In the genomic region with DNA sequence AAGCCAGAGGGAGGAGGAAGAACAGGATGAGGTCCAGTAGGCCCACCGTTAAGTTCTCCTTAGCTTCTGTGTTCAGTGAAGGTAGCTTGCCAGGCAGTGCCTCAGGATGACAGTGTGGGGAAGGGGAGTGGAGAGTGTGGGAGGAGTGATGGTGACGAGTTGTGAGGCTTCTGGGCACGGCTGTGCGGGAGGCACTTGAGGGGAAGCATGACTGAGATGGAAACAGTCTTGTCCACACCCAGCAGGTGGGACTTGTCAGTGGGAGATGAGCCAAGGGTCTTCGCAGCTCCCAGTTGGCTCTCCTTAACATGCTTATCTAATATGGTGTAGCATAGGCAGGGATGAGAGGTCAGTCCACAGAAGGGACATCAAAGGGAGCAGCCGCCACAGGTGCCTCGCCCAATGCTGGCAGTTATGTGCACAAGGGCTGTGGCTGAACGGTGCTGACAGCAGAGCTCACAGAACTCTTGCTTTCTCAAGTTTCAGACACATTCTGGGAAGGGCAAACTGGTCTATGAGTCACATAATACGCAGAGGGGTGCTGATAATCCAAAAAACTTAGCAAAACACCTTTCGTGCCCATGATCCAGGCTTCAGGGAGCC, we compare ENCODE assay signal across 15 cellular contexts. TPM values are rescaled to one million over a fixed set of nuclear protein-coding genes. Genes with fewer than 3 reads are reported as not detected.
DNase-seq lines count a peak whose midpoint lies in the region; ATAC-seq and TF ChIP-seq lines count a peak whose summit lies in the region.
"Had no signal": no experiment of that assay in that cellular context is flagged by ENCODE, and none has a peak within 500 bp of the region (broad histone marks: within the 10 kb centered on the region; RNA-seq: fewer than 3 reads in every experiment).

No MANE protein-coding gene starts in this region.

- 0 out of 2 replicates have a peak overlapping the region, but pooled peaks have one; percentile 6 for H3K56ac ChIP-seq in IMR-90 (ENCODE audit: extremely low read depth, insufficient read depth, low read length)

- no peak overlapping the region for H4K8ac ChIP-seq in IMR-90 (ENCODE audit: low read depth in 2 of 2, low read length in 2 of 2)
- no peak overlapping the region for H4K8ac ChIP-seq in neuronal stem cell (ENCODE audit: low read depth, low read length)

- H3K9me1 ChIP-seq in IMR-90 (ENCODE audit: insufficient read depth, low read length) = no peaks in the 10 kb centered on the region

- no peak overlapping the region for H3K4me2 ChIP-seq in GM23338
- H3K4me2 ChIP-seq in IMR-90 (ENCODE audit: low read depth, low read length) = no peak overlapping the region
- H3K4me2 ChIP-seq in neuronal stem cell (ENCODE audit: insufficient read depth, low read length, poor library complexity, severe bottlenecking) = no peak overlapping the region

- no peak overlapping the region for H3K18ac ChIP-seq in IMR-90 (ENCODE audit: low read depth, low read length)
- peak overlapping the region; percentile 11 for H3K18ac ChIP-seq in neuronal stem cell (ENCODE audit: low read length)

- H3K14ac ChIP-seq in IMR-90 (replicated peaks; ENCODE audit: low read depth, low read length) (no peak overlapping the region), neuronal stem cell (ENCODE audit: low read length) (no peak overlapping the region)

- H3K23ac ChIP-seq in IMR-90 (ENCODE audit: low read depth, low read length) (no peak overlapping the region), neuronal stem cell (ENCODE audit: low read depth, low read length, poor library complexity) (no peak overlapping the region)

- no peak for TF ChIP-seq POLR2A in IMR-90 (IDR thresholded peaks at IDR 0.05; ENCODE audit: low read depth, low read length)

- H3K27ac Mint-ChIP-seq in GM23338 (no peak overlapping the region), CD14-positive monocyte (no peak overlapping the region)
- H3K27ac Mint-ChIP-seq: CD8-positive, alpha-beta T cell had no signal

- H3K9me3 ChIP-seq in IMR-90 (ENCODE audit: control insufficient read depth, insufficient read depth, low read length) = no peaks in the 10 kb centered on the region
- no peaks in the 10 kb centered on the region for H3K9me3 ChIP-seq in esophagus (ENCODE audit: control insufficient read depth in 2 of 2, insufficient read depth in 1 of 2, low read depth in 1 of 2, low read length in 1 of 2)
- no peaks in the 10 kb centered on the region for H3K9me3 ChIP-seq in neuronal stem cell (replicated peaks in 1 of 2; ENCODE audit: control insufficient read depth in 2 of 2, insufficient read depth in 1 of 2, low read depth in 1 of 2, low read length in 2 of 2)
- H3K9me3 ChIP-seq: BE2C had no signal

- no peaks in the 10 kb centered on the region for H3F3A ChIP-seq in GM23338 (replicated peaks; ENCODE audit: low read depth)

- in situ Hi-C loops in IMR-90 (cut with MboI; ENCODE audit: low sequenced_read_pairs) = no loop called here

- no peak for TF ChIP-seq RAD21 in IMR-90 (IDR thresholded peaks at IDR 0.05; ENCODE audit: low read length)

- H2BK5ac ChIP-seq in IMR-90 (ENCODE audit: low read depth, low read length, poor library complexity, severe bottlenecking) (no peak overlapping the region), neuronal stem cell (ENCODE audit: low read length) (peak overlapping the region; percentile 4)

- no peak overlapping the region for H4K91ac ChIP-seq in IMR-90 (ENCODE audit: insufficient read depth, low read depth, low read length)
- H4K91ac ChIP-seq in neuronal stem cell (ENCODE audit: low read depth, low read length, poor library complexity) = no peak overlapping the region

- no peak overlapping the region for H4K5ac ChIP-seq in IMR-90 (ENCODE audit: low read depth, low read length)

- H2AFZ ChIP-seq in GM23338 (no peak overlapping the region), IMR-90 (replicated peaks; ENCODE audit: low read length, poor library complexity) (peak overlapping the region; percentile 60), neuronal stem cell (ENCODE audit: low read length) (no peak overlapping the region)

- no peaks in the 10 kb centered on the region for H3K79me1 ChIP-seq in IMR-90 (ENCODE audit: low read depth in 1 of 2, low read length in 2 of 2)
- H3K79me1 ChIP-seq in neuronal stem cell (ENCODE audit: low read depth, low read length) = no peaks in the 10 kb centered on the region

- no peak overlapping the region for H2BK20ac ChIP-seq in IMR-90 (ENCODE audit: low read depth, low read length)

- peaks cover 9% of the 10 kb centered on the region; the same call in 2 of the 3 replicates for H3K4me1 Mint-ChIP-seq in GM23338
- H3K4me1 Mint-ChIP-seq in CD14-positive monocyte = no peaks in the 10 kb centered on the region

- H3K27me3 Mint-ChIP-seq in GM23338 (ENCODE audit: insufficient read depth, low read depth, poor library complexity) (peaks cover 5% of the 10 kb centered on the region), CD14-positive monocyte (ENCODE audit: low read depth in 3 of 3) (peaks cover 0 to 3% (median 2%) of the 10 kb centered on the region in 3 donors)

- H3K9ac ChIP-seq in IMR-90 (ENCODE audit: low read depth, low read length) (no peak overlapping the region), neuronal stem cell (ENCODE audit: low read depth, low read length, poor library complexity) (no peak overlapping the region)

- dilution Hi-C loops in IMR-90 (cut with HindIII; ENCODE audit: low sequenced_read_pairs, unreplicated experiment) = no loop called here

- ATAC-seq in GM23338 (no peak), IMR-90 (ENCODE audit: low read depth) (no peak)
- ATAC-seq: CD8-positive, alpha-beta T cell; SK-N-SH treated with all-trans-retinoic acid at 6 μM for 48 hours had no signal

- no TSS peak for BruUV-seq in IMR-90 (replicated peaks; lab: Mats Ljungman, UMichigan)

- no peak overlapping the region for H2AK5ac ChIP-seq in IMR-90 (ENCODE audit: low read depth, low read length)
- H2AK5ac ChIP-seq in neuronal stem cell (ENCODE audit: low read depth, low read length) = no peak overlapping the region

- no peak overlapping the region for H2BK15ac ChIP-seq in IMR-90 (ENCODE audit: low read depth, low read length)
- no peak overlapping the region for H2BK15ac ChIP-seq in neuronal stem cell (ENCODE audit: low read length)

- POLR2A ChIA-PET in IMR-90 (lab: Charles Lee; ENCODE audit: unreplicated experiment) = interaction anchor here (0.6 kb wide), 1 partner anchor 409 kb away, joined by 3 read pairs; no protein-coding TSS in a partner anchor

- TF ChIP-seq CTCF in GM23338 (conservative IDR thresholded peaks at IDR 0.05; ENCODE audit: low read depth in 2 of 2) (no peak), IMR-90 (conservative IDR thresholded peaks at IDR 0.05; ENCODE audit: low read depth, low read length) (no peak), CD14-positive monocyte (IDR thresholded peaks at IDR 0.05) (no peak)

- H3K4me3 Mint-ChIP-seq in GM23338 (no peak overlapping the region), CD14-positive monocyte (no peak overlapping the region)
- H3K4me3 Mint-ChIP-seq: CD8-positive, alpha-beta T cell had no signal

- H3K36me3 Mint-ChIP-seq in GM23338 (ENCODE audit: low read depth) (no peaks in the 10 kb centered on the region), CD14-positive monocyte (no peaks in the 10 kb centered on the region)
- H3K36me3 Mint-ChIP-seq: CD8-positive, alpha-beta T cell had no signal

- H3K9me3 Mint-ChIP-seq in GM23338 (no peaks in the 10 kb centered on the region; the same call in 2 of the 3 replicates), CD14-positive monocyte (peaks cover 9 to 20% (median 12%) of the 10 kb centered on the region in 7 donors)
- H3K9me3 Mint-ChIP-seq: CD8-positive, alpha-beta T cell had no signal

- 23% methylated on average over 5 of the region's 10 CpGs; no CpG with 5 or more reads in 1 of the 2 experiments for WGBS in IMR-90 (ENCODE audit: extremely low coverage in 2 of 2, insufficient read length in 1 of 2), 2 experiments
- WGBS in esophagus, 2 donors = 42 to 55% methylated on average over 10 of the region's 10 CpGs
- no CpG with 5 or more reads among the region's 10 CpGs for WGBS in neuronal stem cell (ENCODE audit: extremely low coverage in 2 of 2, insufficient read length in 2 of 2, insufficient replicate concordance in 1 of 2), 2 donors

- no peak overlapping the region for H2BK12ac ChIP-seq in neuronal stem cell (ENCODE audit: low read length)

- no peaks in the 10 kb centered on the region for H3K27me3 ChIP-seq in GM23338 (ENCODE audit: insufficient read depth)
- H3K27me3 ChIP-seq in IMR-90 (ENCODE audit: control insufficient read depth, insufficient read depth, low read length) = no peaks in the 10 kb centered on the region
- H3K27me3 ChIP-seq in esophagus (ENCODE audit: control insufficient read depth in 1 of 2, insufficient read depth in 2 of 2, low read length in 2 of 2) = no peaks in the 10 kb centered on the region
- no peaks in the 10 kb centered on the region for H3K27me3 ChIP-seq in neuronal stem cell (ENCODE audit: control insufficient read depth in 3 of 3, insufficient read depth in 3 of 3, low read depth in 1 of 3, low read length in 3 of 3)
- H3K27me3 ChIP-seq: BE2C had no signal

- H2AK9ac ChIP-seq in IMR-90 (replicated peaks; ENCODE audit: low read depth, low read length, poor library complexity) = no peak overlapping the region

- H3K27ac ChIP-seq in GM23338 (ENCODE audit: low read depth) (no peak overlapping the region), IMR-90 (ENCODE audit: insufficient read depth, low read length) (no peak overlapping the region), esophagus (ENCODE audit: low read depth in 2 of 2, low read length in 1 of 2) (peak overlapping the region; percentile 23 to 34), neuronal stem cell (replicated peaks; ENCODE audit: low read length) (no peak overlapping the region)

- CTCF ChIA-PET in IMR-90 (lab: Yijun Ruan, JAX) = no interaction called here

- H3K9me2 ChIP-seq in GM23338 (ENCODE audit: insufficient read depth) = peaks cover 6% of the 10 kb centered on the region; the same call in 1 of the 2 replicates

- H3K79me2 ChIP-seq in GM23338 (replicated peaks; ENCODE audit: insufficient read depth) = no peaks in the 10 kb centered on the region

- H3K4ac ChIP-seq in IMR-90 (ENCODE audit: low read depth, low read length) (no peak overlapping the region), neuronal stem cell (ENCODE audit: low read length) (no peak overlapping the region)

- H3K4me1 ChIP-seq in GM23338 (ENCODE audit: insufficient read depth) (no peaks in the 10 kb centered on the region), IMR-90 (ENCODE audit: control insufficient read depth, insufficient read depth, low read length) (no peaks in the 10 kb centered on the region), esophagus (ENCODE audit: control insufficient read depth in 2 of 2, insufficient read depth in 2 of 2, low read length in 1 of 2) (peaks cover 0 to 8% of the 10 kb centered on the region in 2 donors), neuronal stem cell (ENCODE audit: control insufficient read depth in 2 of 2, insufficient read depth in 1 of 2, low read depth in 1 of 2, low read length in 2 of 2) (peaks cover 0 to 7% of the 10 kb centered on the region in 2 donors)
- H3K4me1 ChIP-seq: BE2C had no signal

- peak; percentile 28 for DNase-seq in GM23338 (ENCODE audit: low spot score)
- DNase-seq in IMR-90 = no peak
- no peak for DNase-seq in neuronal stem cell (ENCODE audit: low spot score)
- DNase-seq in D341Med (ENCODE audit: low spot score) = no peak
- DNase-seq in CD14-positive monocyte (ENCODE audit: low spot score) = no peak
- no peak for DNase-seq in NCI-H2107 (lab: John Stamatoyannopoulos, UW)
- DNase-seq: BE2C; CD8-positive, alpha-beta T cell; NCI-H2029 treated with DMSO at 0.1 percent for 48 hours; NCI-H2227 treated with DMSO at 0.1 percent for 48 hours; NCI-H748 treated with DMSO at 0.1 percent for 48 hours; Right ventricle myocardium superior had no signal

- H3K36me3 ChIP-seq in GM23338 (ENCODE audit: insufficient read depth) = no peaks in the 10 kb centered on the region
- no peaks in the 10 kb centered on the region for H3K36me3 ChIP-seq in IMR-90 (ENCODE audit: control insufficient read depth, insufficient read depth, low read length)
- no peaks in the 10 kb centered on the region for H3K36me3 ChIP-seq in esophagus (ENCODE audit: control insufficient read depth in 2 of 2, insufficient read depth in 2 of 2, low read length in 1 of 2)
- no peaks in the 10 kb centered on the region for H3K36me3 ChIP-seq in neuronal stem cell (replicated peaks in 1 of 2; ENCODE audit: control insufficient read depth in 2 of 2, insufficient read depth in 2 of 2, low read length in 2 of 2)
- H3K36me3 ChIP-seq: BE2C had no signal

- H4K20me1 ChIP-seq in GM23338 (replicated peaks; ENCODE audit: insufficient read depth) = no peaks in the 10 kb centered on the region
- no peaks in the 10 kb centered on the region for H4K20me1 ChIP-seq in IMR-90 (ENCODE audit: insufficient read depth, low read length)

- no peak overlapping the region for H2BK120ac ChIP-seq in IMR-90 (ENCODE audit: low read depth, low read length)
- H2BK120ac ChIP-seq in neuronal stem cell (ENCODE audit: low read depth, low read length) = no peak overlapping the region

- H3K4me3 ChIP-seq in GM23338 = no peak overlapping the region
- no peak overlapping the region for H3K4me3 ChIP-seq in IMR-90 (ENCODE audit: insufficient read depth, low read depth, low read length)
- H3K4me3 ChIP-seq in esophagus (ENCODE audit: low read depth in 1 of 2, low read length in 2 of 2) = no peak overlapping the region
- no peak overlapping the region for H3K4me3 ChIP-seq in neuronal stem cell (ENCODE audit: low read length in 2 of 2)

- intact Hi-C loops in IMR-90 (cut with micrococcal nuclease) (no loop called here), CD14-positive monocyte (cut with micrococcal nuclease) (no loop called here)

RNA-seq across cellular contexts. Expression of a gene that starts 47.5 kb away (rescaled TPM):
- 0.80 and 0.93 TPM in 2 replicates for total RNA-seq in GM23338 (2014; rRNA removed; shearing (Covaris generic))
- polyA plus RNA-seq in GM23338 (2016; fragmentation: Nextera tagmentation; extraction: Ambion mirVana) = 0.16 and 0.29 TPM in 2 replicates
- not detected in 2 replicates for total RNA-seq in IMR-90 (2012; rRNA removed)
- not detected in 2 replicates for polyA plus RNA-seq in IMR-90 (2012; rRNA removed)
- polyA plus RNA-seq in IMR-90 (2012; cell fraction: cytosol; rRNA removed) = not detected in 2 replicates
- polyA plus RNA-seq in IMR-90 (2012; cell fraction: nucleus; rRNA removed; ENCODE audit: low replicate concordance) = not detected in 2 replicates
- polyA plus RNA-seq in esophagus = 1 to 10 TPM in 1 of 2 donors, under 1 TPM in 1; 0.99 to 1.6 TPM
- polyA plus RNA-seq in neuronal stem cell (2013, experiment 1 of 2) = 4.1 TPM
- polyA plus RNA-seq in neuronal stem cell (2013, experiment 2 of 2) = 4.4 TPM
- polyA plus RNA-seq in CD14-positive monocyte = under 1 TPM in 1 of 2 donors, not detected in 1; 0.22 TPM
- total RNA-seq: CD8-positive, alpha-beta T cell; Right ventricle myocardium superior had no signal
- polyA plus RNA-seq: AG04450 had no signal

Comparison
In these comparisons a context has a peak if more than half of its experiments do, and no peak if none do; other contexts are left out.
1. H3K27ac ChIP-seq: peak in esophagus (2 of 2); none in GM23338 (single experiment), IMR-90 (single experiment) and neuronal stem cell (single experiment).